Comparison of ENCODE assay signal across 1 cellular context in the genomic region with DNA sequence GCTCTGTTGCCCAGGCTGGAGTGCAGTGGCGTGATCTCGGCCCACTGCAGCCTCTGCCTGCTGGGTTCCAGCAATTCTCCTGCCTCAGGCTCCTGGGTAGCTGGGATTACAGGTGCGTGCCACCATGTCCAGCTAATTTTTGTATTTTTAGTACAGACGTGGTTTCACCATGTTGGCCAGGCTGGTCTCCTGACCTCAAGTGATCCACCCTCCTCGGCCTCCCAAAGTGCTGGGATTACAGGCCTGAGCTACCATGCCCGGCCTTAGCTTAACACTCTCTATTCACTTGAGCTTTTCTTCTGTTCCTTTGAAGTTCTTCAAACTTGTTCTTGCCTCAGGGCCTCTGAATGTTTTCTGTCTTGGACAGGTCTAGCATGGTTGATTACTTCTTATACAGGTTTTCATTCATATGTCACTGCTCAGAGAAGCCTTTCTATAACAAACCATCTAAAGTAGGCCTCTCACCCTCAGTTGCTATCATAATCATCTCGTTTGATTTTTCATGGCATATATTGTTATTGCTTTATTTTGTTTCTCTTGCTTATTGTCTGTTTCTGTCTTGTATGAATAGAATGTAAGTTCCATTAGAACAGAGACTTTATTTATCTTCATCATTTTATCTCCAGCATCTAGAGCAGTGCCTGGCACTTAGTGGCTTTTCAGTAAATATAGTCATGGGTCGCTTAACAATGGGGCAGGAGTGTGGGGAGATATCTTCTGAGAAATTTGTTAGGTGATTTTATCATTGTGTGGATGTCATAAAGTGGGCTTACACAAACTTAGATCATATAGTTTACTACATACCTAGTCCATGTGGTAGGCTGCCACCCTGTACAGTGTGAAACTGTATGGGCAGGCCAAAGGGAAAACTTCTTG.
TF ChIP-seq lines count a peak whose summit lies in the region.

No MANE protein-coding gene starts in this region.

TF ChIP-seq in WTC11, 78 proteins besides CTCF, POLR2A, EP300 and RAD21 (continued from another document):
- TF ChIP-seq, protein P1, sequence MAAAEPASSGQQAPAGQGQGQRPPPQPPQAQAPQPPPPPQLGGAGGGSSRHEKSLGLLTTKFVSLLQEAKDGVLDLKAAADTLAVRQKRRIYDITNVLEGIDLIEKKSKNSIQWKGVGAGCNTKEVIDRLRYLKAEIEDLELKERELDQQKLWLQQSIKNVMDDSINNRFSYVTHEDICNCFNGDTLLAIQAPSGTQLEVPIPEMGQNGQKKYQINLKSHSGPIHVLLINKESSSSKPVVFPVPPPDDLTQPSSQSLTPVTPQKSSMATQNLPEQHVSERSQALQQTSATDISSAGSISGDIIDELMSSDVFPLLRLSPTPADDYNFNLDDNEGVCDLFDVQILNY (CRISPR knock-in tag; IDR thresholded peaks at IDR 0.05), result no peak
- TF ChIP-seq JUN (CRISPR knock-in tag; IDR thresholded peaks at IDR 0.05) (no peak), NFYB (CRISPR knock-in tag; conservative IDR thresholded peaks at IDR 0.05; ENCODE audit: low read depth) (no peak), CREM (CRISPR knock-in tag; IDR thresholded peaks at IDR 0.05) (no peak)
- TF ChIP-seq, protein P2, sequence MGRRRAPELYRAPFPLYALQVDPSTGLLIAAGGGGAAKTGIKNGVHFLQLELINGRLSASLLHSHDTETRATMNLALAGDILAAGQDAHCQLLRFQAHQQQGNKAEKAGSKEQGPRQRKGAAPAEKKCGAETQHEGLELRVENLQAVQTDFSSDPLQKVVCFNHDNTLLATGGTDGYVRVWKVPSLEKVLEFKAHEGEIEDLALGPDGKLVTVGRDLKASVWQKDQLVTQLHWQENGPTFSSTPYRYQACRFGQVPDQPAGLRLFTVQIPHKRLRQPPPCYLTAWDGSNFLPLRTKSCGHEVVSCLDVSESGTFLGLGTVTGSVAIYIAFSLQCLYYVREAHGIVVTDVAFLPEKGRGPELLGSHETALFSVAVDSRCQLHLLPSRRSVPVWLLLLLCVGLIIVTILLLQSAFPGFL (CRISPR knock-in tag; IDR thresholded peaks at IDR 0.05; ENCODE audit: borderline replicate concordance), result no peak
